ENCODE assay signal across 18 cellular contexts in genomic region chr10:28560617-28561016, GRCh38. TPM values are rescaled to one million over a fixed set of nuclear protein-coding genes. Genes with fewer than 3 reads are reported as not detected.
DNase-seq lines count a peak whose midpoint lies in the region; FAIRE-seq and TF ChIP-seq lines count a peak whose summit lies in the region.
"Had no signal": no experiment of that assay in that cellular context is flagged by ENCODE, and none has a peak within 500 bp of the region (broad histone marks: within the 10 kb centered on the region; RNA-seq: fewer than 3 reads in every experiment).

No MANE protein-coding gene starts in this region.

- H3K4me1 ChIP-seq in H1 (replicated peaks in 1 of 4; ENCODE audit: control insufficient read depth in 3 of 4, insufficient read depth in 4 of 4, low read length in 3 of 4) (peaks cover 0 to 16% (median 10%) of the 10 kb centered on the region in 4 experiments; a peak in 4 of 7 replicates), osteoblast (ENCODE audit: insufficient read depth, low read length) (no peaks in the 10 kb centered on the region)

- H4K8ac ChIP-seq in H1 (ENCODE audit: extremely low read depth, insufficient read depth, low read length): no peak overlapping the region

- TF ChIP-seq POLR2A in H1 (IDR thresholded peaks at IDR 0.05; ENCODE audit: control extremely low read depth in 1 of 2, low read depth in 2 of 2, low read length in 2 of 2): no peak

- H2BK5ac ChIP-seq in H1 (ENCODE audit: low read depth, low read length): 0 out of 2 replicates have a peak overlapping the region, but pooled peaks have one; percentile 3

- POLR2A ChIA-PET in H1 (lab: Charles Lee; ENCODE audit: partially characterized antibody): interaction anchor here (1.0 to 2.5 kb wide), 2 partner anchors 10 to 25 kb away, joined by 4 to 18 read pairs; no protein-coding TSS in a partner anchor

- H3K27me3 ChIP-seq in H1 (replicated peaks in 1 of 4; ENCODE audit: control insufficient read depth in 3 of 4, extremely low read depth in 1 of 4, insufficient read depth in 3 of 4, low read length in 3 of 4) (no peaks in the 10 kb centered on the region), osteoblast (ENCODE audit: insufficient read depth, low read length) (no peaks in the 10 kb centered on the region)
- H3K27me3 ChIP-seq: right atrium auricular region had no signal

- no peak overlapping the region for H3K4ac ChIP-seq in H1 (replicated peaks; ENCODE audit: insufficient read length, low read depth, low read length)

- H2BK120ac ChIP-seq in H1 (replicated peaks; ENCODE audit: low read depth, low read length): no peak overlapping the region

- DNase-seq in G401 (ENCODE audit: low spot score) (peak; percentile 40), SK-N-MC (ENCODE audit: low read depth, low spot score) (no peak), H1 (ENCODE audit: low read depth in 1 of 2, low spot score in 2 of 2) (no peak), osteoblast (ENCODE audit: insufficient read length, low spot score, missing footprints) (peak; percentile 25), NCI-H2029 (lab: John Stamatoyannopoulos, UW) (no peak), HPDE6-E6E7 (ENCODE audit: extremely low spot score) (no peak)
- DNase-seq in activated CD8-positive, alpha-beta memory T cell treated with anti-CD3 and anti-CD28 coated beads for 24 hours: no peak
- DNase-seq: activated CD4-positive, alpha-beta T cell treated with anti-CD3 and anti-CD28 coated beads, Interleukin-2, amount 50 U/mL, for 48 hours; amygdala; Caco-2; effector CD8-positive, alpha-beta T cell; NCI-H1417; NCI-H2171; occipital lobe; OCI-M1; SHP77; T-helper 1 cell had no signal

- H3K14ac ChIP-seq in H1 (ENCODE audit: insufficient read length): no peak overlapping the region

- peaks cover 47 to 99% of the 10 kb centered on the region in 2 experiments for H3K79me2 ChIP-seq in H1 (ENCODE audit: control insufficient read depth in 1 of 2, insufficient read depth in 2 of 2, low read length in 2 of 2)
- peaks cover 99% of the 10 kb centered on the region for H3K79me2 ChIP-seq in osteoblast (ENCODE audit: insufficient read depth, low read length)

- no peak overlapping the region for H2BK15ac ChIP-seq in H1 (ENCODE audit: low read length)

- H2AK5ac ChIP-seq in H1 (ENCODE audit: low read depth, low read length): no peak overlapping the region

- H3K9ac ChIP-seq in SK-N-MC (ENCODE audit: insufficient read length): no peak overlapping the region
- H3K9ac ChIP-seq in H1 (replicated peaks in 1 of 4; ENCODE audit: extremely low read depth in 1 of 4, low read depth in 3 of 4, low read length in 3 of 4): no peak overlapping the region

- 0 out of 2 replicates have a peak overlapping the region, but pooled peaks have one; percentile 19 for H3K27ac ChIP-seq in SK-N-MC
- no peak overlapping the region for H3K27ac ChIP-seq in H1 (ENCODE audit: low read depth, low read length)
- H3K27ac ChIP-seq in osteoblast (ENCODE audit: low read depth, low read length): no peak overlapping the region
- H3K27ac ChIP-seq: right atrium auricular region had no signal

- TF ChIP-seq RAD21 in H1 (IDR thresholded peaks at IDR 0.05 in 1 of 2, conservative IDR thresholded peaks at IDR 0.05 in 1 of 2; ENCODE audit: low read depth in 2 of 2, low read length in 2 of 2): no peak

- peaks cover 25 to 33% of the 10 kb centered on the region in 2 experiments for H4K20me1 ChIP-seq in H1 (replicated peaks in 1 of 2; ENCODE audit: control insufficient read depth in 1 of 2, insufficient read depth in 2 of 2, low read length in 2 of 2)
- H4K20me1 ChIP-seq in osteoblast (ENCODE audit: insufficient read depth, low read length): peaks cover 77% of the 10 kb centered on the region

- no peak overlapping the region for H2BK12ac ChIP-seq in H1 (ENCODE audit: low read depth, low read length)

- H3K36me3 ChIP-seq in SK-N-MC (ENCODE audit: insufficient read depth, low read length): peaks cover 67% of the 10 kb centered on the region
- H3K36me3 ChIP-seq in H1 (ENCODE audit: control insufficient read depth in 2 of 4, insufficient read depth in 4 of 4, low read length in 3 of 4): peaks cover 3 to 40% (median 7%) of the 10 kb centered on the region in 4 experiments; a peak in 5 of 8 replicates
- peaks cover 29% of the 10 kb centered on the region for H3K36me3 ChIP-seq in osteoblast (ENCODE audit: insufficient read depth, low read length)
- H3K36me3 ChIP-seq: right atrium auricular region had no signal

- H3K23me2 ChIP-seq in H1 (ENCODE audit: low read depth, low read length): peaks cover 2% of the 10 kb centered on the region; the same call in 1 of the 2 replicates

- no peak overlapping the region for H2BK20ac ChIP-seq in H1 (ENCODE audit: low read length)

- no peak overlapping the region for H4K5ac ChIP-seq in H1 (ENCODE audit: insufficient read length, low read depth, low read length)

- H3K18ac ChIP-seq in H1 (ENCODE audit: extremely low read depth, low read length): no peak overlapping the region

- H3K4me3 ChIP-seq in SK-N-MC: no peak overlapping the region
- H3K4me3 ChIP-seq in H1 (ENCODE audit: extremely low read depth in 1 of 4, insufficient read depth in 2 of 4, low read depth in 3 of 4, low read length in 4 of 4): no peak overlapping the region
- H3K4me3 ChIP-seq in osteoblast (ENCODE audit: insufficient read depth, low read length): no peak overlapping the region
- H3K4me3 ChIP-seq: right atrium auricular region had no signal

- no peak for TF ChIP-seq CTCF in H1 (IDR thresholded peaks at IDR 0.05; ENCODE audit: control extremely low read depth in 1 of 3, insufficient read depth in 1 of 3, low read depth in 1 of 3, low read length in 3 of 3)
- no peak for TF ChIP-seq CTCF in osteoblast (IDR thresholded peaks at IDR 0.05; ENCODE audit: extremely low read depth, low read depth, low read length)

- no peak overlapping the region for H3K56ac ChIP-seq in H1 (replicated peaks; ENCODE audit: insufficient read length, low read depth, low read length)

- in situ Hi-C loops in G401 (cut with HindIII; ENCODE audit: low sequenced_read_pairs): no loop called here

- 88% methylated on average over 3 of the region's 3 CpGs; no CpG with 5 or more reads in 1 of the 2 experiments for WGBS in H1 (ENCODE audit: extremely low coverage in 1 of 2, insufficient coverage in 1 of 2, insufficient read length in 1 of 2, insufficient replicate concordance in 2 of 2, low coverage in 1 of 2, low lambda C conversion rate in 2 of 2, missing lambda C conversion rate in 1 of 2), 2 experiments

- H2AFZ ChIP-seq in H1 (ENCODE audit: low read length) (no peak overlapping the region), osteoblast (ENCODE audit: low read length) (no peak overlapping the region)

- no peaks in the 10 kb centered on the region for H3K9me3 ChIP-seq in SK-N-MC (ENCODE audit: low read depth, low read length)
- no peaks in the 10 kb centered on the region for H3K9me3 ChIP-seq in H1 (ENCODE audit: insufficient read depth in 2 of 2, low read depth in 1 of 2, low read length in 1 of 2)
- H3K9me3 ChIP-seq in osteoblast (ENCODE audit: low read depth, low read length): no peaks in the 10 kb centered on the region
- H3K9me3 ChIP-seq: Caco-2, right atrium auricular region had no signal

- no peak for TF ChIP-seq EP300 in H1 (IDR thresholded peaks at IDR 0.05; ENCODE audit: borderline replicate concordance in 1 of 2, low read depth in 2 of 2, low read length in 2 of 2)

- H3K4me2 ChIP-seq in H1 (ENCODE audit: insufficient read depth in 1 of 2, low read depth in 2 of 2, low read length in 2 of 2) (peak overlapping the region in 1 of 2 experiments; percentile 39; a peak in 1 of 4 replicates), osteoblast (ENCODE audit: insufficient read depth, low read length) (no peak overlapping the region)

- peaks cover 4% of the 10 kb centered on the region; the same call in 1 of the 2 replicates for H3K79me1 ChIP-seq in H1 (ENCODE audit: low read depth, low read length)

- no peak for FAIRE-seq in H1 (lab: Jason Lieb, UNC)

- CTCF ChIA-PET in H1 (lab: Charles Lee; ENCODE audit: partially characterized antibody): no interaction called here

- no peak overlapping the region for H3K23ac ChIP-seq in H1 (ENCODE audit: insufficient read length)

- H4K91ac ChIP-seq in H1 (replicated peaks; ENCODE audit: insufficient read length, low read length): no peak overlapping the region

TF ChIP-seq in H1, 55 proteins besides CTCF, POLR2A, EP300 and RAD21:
- TF ChIP-seq SAP30 (IDR thresholded peaks at IDR 0.05; ENCODE audit: insufficient read depth, insufficient replicate concordance, low read length): no peak
- no peak for TF ChIP-seq RXRA (IDR thresholded peaks at IDR 0.05; ENCODE audit: insufficient read depth, low read depth, low read length)

RNA-seq across cellular contexts. Expression of gene WAC, which starts 27.7 kb away (rescaled TPM):
- 33.5 and 56.5 TPM in 2 replicates for total RNA-seq in G401 (2014; rRNA removed; shearing (Covaris generic))
- 122 and 128 TPM in 2 replicates for total RNA-seq in H1 (2021; fragmentation: NEBNext Ultra II Directional; extraction: Animal tissue kit (Norgen Biotek cat#: 25700))
- 38.4 and 72.9 TPM in 2 replicates for polyA plus RNA-seq in H1 (2011; rRNA removed)
- polyA plus RNA-seq in H1 (2011; cell fraction: cytosol; rRNA removed): 61.6 TPM
- polyA plus RNA-seq in H1 (2011; cell fraction: nucleus; rRNA removed): 49.5 TPM
- polyA plus RNA-seq in H1 (2012, experiment 1 of 2): 64.4 to 81.6 TPM (median 72.8 TPM) in 4 replicates
- polyA plus RNA-seq in H1 (2012, experiment 2 of 2): 4.4 TPM
- 91.5 TPM for polyA plus RNA-seq in H1 (2013, experiment 1 of 2)
- polyA plus RNA-seq in H1 (2013, experiment 2 of 2): 96.1 TPM
- polyA minus RNA-seq in H1 (2011; rRNA and poly(A)+ RNA removed): 126 and 136 TPM in 2 replicates
- polyA minus RNA-seq in H1 (2011; cell fraction: cytosol; rRNA and poly(A)+ RNA removed): 60.3 TPM
- polyA minus RNA-seq in H1 (2011; cell fraction: nucleus; rRNA and poly(A)+ RNA removed): 140 TPM
- 77.1 and 93.4 TPM in 2 replicates for total RNA-seq in osteoblast

Comparison
In these comparisons a context has a peak if more than half of its experiments do, and no peak if none do; other contexts are left out.
1. DNase-seq: peak in G401 (single experiment) and osteoblast (single experiment); none in SK-N-MC (single experiment), H1 (0 of 2), NCI-H2029 (single experiment), HPDE6-E6E7 (single experiment) and activated CD8-positive, alpha-beta memory T cell treated with anti-CD3 and anti-CD28 coated beads for 24 hours (single experiment).